ENCODE assay signal across 1 cellular context in genomic region chr7:94270772-94271171, GRCh38.
TF ChIP-seq lines count a peak whose summit lies in the region.

No MANE protein-coding gene starts in this region.

TF ChIP-seq in HepG2, 621 proteins besides CTCF, POLR2A, EP300 and RAD21:
- 0 out of 2 replicates have a peak, but pooled peaks have one; percentile 19 for TF ChIP-seq USF2 (IDR thresholded peaks at IDR 0.05; ENCODE audit: low read depth, low read length)
- TF ChIP-seq USF2 (CRISPR knock-in tag; IDR thresholded peaks at IDR 0.05; ENCODE audit: borderline replicate concordance) = no peak
- no peak for TF ChIP-seq KDM6A (CRISPR knock-in tag; IDR thresholded peaks at IDR 0.05; ENCODE audit: low read depth)
- peak; percentile 52; the same call in 1 of the 2 replicates for TF ChIP-seq RAD51 (IDR thresholded peaks at IDR 0.05; ENCODE audit: borderline replicate concordance)
